ENCODE assay signal across 15 cellular contexts in genomic region chr17:41339571-41340169, GRCh38. TPM values are rescaled to one million over a fixed set of nuclear protein-coding genes. Genes with fewer than 3 reads are reported as not detected.
DNase-seq lines count a peak whose midpoint lies in the region; ATAC-seq, FAIRE-seq and TF ChIP-seq lines count a peak whose summit lies in the region.
"Had no signal": no experiment of that assay in that cellular context is flagged by ENCODE, and none has a peak within 500 bp of the region (broad histone marks: within the 10 kb centered on the region; RNA-seq: fewer than 3 reads in every experiment).

No MANE protein-coding gene starts in this region.

- H3K9me3 Mint-ChIP-seq in natural killer cell, result peaks cover 0 to 5% of the 10 kb centered on the region in 2 donors

- no peaks in the 10 kb centered on the region for H3K27me3 ChIP-seq in effector memory CD4-positive, alpha-beta T cell (replicated peaks; ENCODE audit: control insufficient read depth, insufficient read depth, low read length, poor library complexity, severe bottlenecking)

- H3K27ac Mint-ChIP-seq in natural killer cell, result peak overlapping the region; percentile 10 to 60
- H3K27ac Mint-ChIP-seq: GM23338 had no signal

- DNase-seq in DMS79 treated with DMSO at 0.1 percent for 48 hours (lab: John Stamatoyannopoulos, UW), result peak; percentile 47
- DNase-seq in DMS79 (lab: John Stamatoyannopoulos, UW), result no peak
- DNase-seq in GM19239 (ENCODE audit: insufficient read length, low spot score), result no peak
- DNase-seq in effector memory CD4-positive, alpha-beta T cell, result no peak
- no peak for DNase-seq in natural killer cell
- DNase-seq in NCI-H748 (lab: John Stamatoyannopoulos, UW; ENCODE audit: unreplicated experiment), result no peak
- DNase-seq in AML-193 (lab: John Stamatoyannopoulos, UW), result no peak
- no peak for DNase-seq in NCI-H345 (lab: John Stamatoyannopoulos, UW)
- DNase-seq: cerebellar nuclear complex; heart left ventricle; naive B cell; stimulated activated CD4-positive, alpha-beta T cell treated with anti-CD3 and anti-CD28 coated beads, Interleukin-4, amount 100 ng/mL, for 1 hour had no signal

- no peak for TF ChIP-seq CTCF in natural killer cell (IDR thresholded peaks at IDR 0.05)

- peak overlapping the region; percentile 87 for H3K27ac ChIP-seq in effector memory CD4-positive, alpha-beta T cell (ENCODE audit: insufficient read depth, low read length, poor library complexity, severe bottlenecking)
- H3K27ac ChIP-seq: 22Rv1 had no signal

- H3K27me3 Mint-ChIP-seq in natural killer cell (ENCODE audit: low read depth in 2 of 2), result peaks cover 0 to 10% of the 10 kb centered on the region in 2 donors

- H3K9me3 ChIP-seq in effector memory CD4-positive, alpha-beta T cell (ENCODE audit: control insufficient read depth, low read length), result peaks cover 4% of the 10 kb centered on the region

- no peak for ATAC-seq in natural killer cell
- ATAC-seq: GM23338, heart left ventricle had no signal

- peaks cover 12% of the 10 kb centered on the region for H3K36me3 Mint-ChIP-seq in natural killer cell

- intact Hi-C loops in natural killer cell (cut with micrococcal nuclease), result no loop called here

- H3K4me3 ChIP-seq in effector memory CD4-positive, alpha-beta T cell (ENCODE audit: insufficient read depth, low read depth, low read length, poor library complexity, severe bottlenecking), result no peak overlapping the region
- H3K4me3 ChIP-seq: GM23338, heart left ventricle had no signal

- peak overlapping the region; percentile 37 for H3K4me3 Mint-ChIP-seq in natural killer cell
- H3K4me3 Mint-ChIP-seq: GM23338, naive B cell had no signal

- H3K36me3 ChIP-seq in effector memory CD4-positive, alpha-beta T cell (ENCODE audit: control insufficient read depth, insufficient read depth, low read length), result no peaks in the 10 kb centered on the region
- H3K36me3 ChIP-seq: heart left ventricle had no signal

- H3K4me1 ChIP-seq in effector memory CD4-positive, alpha-beta T cell (ENCODE audit: control insufficient read depth, insufficient read depth, low read length, poor library complexity, severe bottlenecking), result peaks cover 39% of the 10 kb centered on the region

- H3K4me1 Mint-ChIP-seq in natural killer cell, result peaks cover 36 to 49% of the 10 kb centered on the region in 2 donors
- H3K4me1 Mint-ChIP-seq: GM23338 had no signal

- FAIRE-seq in GM19239 (lab: Jason Lieb, UNC), result peak; percentile 11
- FAIRE-seq: RCC 7860 had no signal

RNA-seq across cellular contexts. Expression of gene KRT33A, which starts 11.0 kb away (rescaled TPM):
- total RNA-seq in natural killer cell, result not detected
- total RNA-seq: GM23338, heart left ventricle had no signal

RNA-seq across cellular contexts. Expression of gene KRTAP17-1, which starts 24.2 kb away (rescaled TPM):
- not detected for total RNA-seq in natural killer cell
- total RNA-seq: GM23338, heart left ventricle had no signal

RNA-seq across cellular contexts. Expression of gene KRT33B, which starts 29.9 kb away (rescaled TPM):
- total RNA-seq in natural killer cell, result not detected
- total RNA-seq: GM23338, heart left ventricle had no signal

RNA-seq across cellular contexts. Expression of gene KRTAP16-1, which starts 30.6 kb away (rescaled TPM):
- total RNA-seq in natural killer cell, result under 1 TPM; 0.16 to 0.23 (median 0.23) TPM
- total RNA-seq: GM23338, heart left ventricle had no signal

RNA-seq across cellular contexts. Expression of gene KRTAP29-1, which starts 37.0 kb away (rescaled TPM):
- total RNA-seq in natural killer cell, result not detected
- total RNA-seq: GM23338, heart left ventricle had no signal
